Comparison of ENCODE assay signal across 29 cellular contexts in genomic region chr10:72351479-72351878, GRCh38. TPM values are rescaled to one million over a fixed set of nuclear protein-coding genes. Genes with fewer than 3 reads are reported as not detected.
DNase-seq lines count a peak whose midpoint lies in the region; ATAC-seq and TF ChIP-seq lines count a peak whose summit lies in the region.
"Had no signal": no experiment of that assay in that cellular context is flagged by ENCODE, and none has a peak within 500 bp of the region (broad histone marks: within the 10 kb centered on the region; RNA-seq: fewer than 3 reads in every experiment).

No MANE protein-coding gene starts in this region.

- intact Hi-C loops in dorsolateral prefrontal cortex (cut with DNase I) = loop anchor here in 1 of 2 donors (10.0 kb wide), 1 partner anchor 813 kb away; the partner anchor contains the start of genes ECD and FAM149B1
- intact Hi-C loops in sciatic nerve (cut with DNase I) = no loop called here

- H3K4me1 Mint-ChIP-seq in activated naive CD8-positive, alpha-beta T cell treated with anti-CD3 and anti-CD28 coated beads, Interleukin-2, amount 10 ng/mL, durations not matched to agents 7 days and 5 days = peaks cover 38% of the 10 kb centered on the region
- peaks cover 37% of the 10 kb centered on the region for H3K4me1 Mint-ChIP-seq in activated naive CD8-positive, alpha-beta T cell treated with anti-CD3 and anti-CD28 coated beads, Interleukin-2, amount 50 U/mL, for 24 hours
- peaks cover 38 to 39% of the 10 kb centered on the region in 2 donors for H3K4me1 Mint-ChIP-seq in natural killer cell treated with Interleukin-12 subunit alpha and Interleukin-12 subunit beta and Interleukin-15 and Interleukin-18, amount 100 ng/mL, for 72 hours (ENCODE audit: low read depth in 2 of 2)

- no peaks in the 10 kb centered on the region for H3K27me3 Mint-ChIP-seq in activated naive CD8-positive, alpha-beta T cell treated with anti-CD3 and anti-CD28 coated beads, Interleukin-2, amount 10 ng/mL, durations not matched to agents 7 days and 5 days
- peaks cover 2% of the 10 kb centered on the region for H3K27me3 Mint-ChIP-seq in activated naive CD8-positive, alpha-beta T cell treated with anti-CD3 and anti-CD28 coated beads, Interleukin-2, amount 50 U/mL, for 24 hours
- H3K27me3 Mint-ChIP-seq in natural killer cell treated with Interleukin-12 subunit alpha and Interleukin-12 subunit beta and Interleukin-15 and Interleukin-18, amount 100 ng/mL, for 72 hours = no peaks in the 10 kb centered on the region
- H3K27me3 Mint-ChIP-seq: activated CD8-positive, alpha-beta T cell treated with anti-CD3 and anti-CD28 coated beads for 36 hours; dendritic cell treated with granulocyte-macrophage colony-stimulating factor and Interleukin-4, amounts not matched to agents 40 ng/mL and 50 ng/mL, for 4 days; naive thymus-derived CD4-positive, alpha-beta T cell; stimulated activated naive CD8-positive, alpha-beta T cell treated with anti-CD3 and anti-CD28 coated beads, Interleukin-15, Interleukin-2, amounts not matched to agents 100 ng/mL and 50 ng/mL, for 24 hours had no signal

- H3K27ac ChIP-seq in RWPE1 = peak overlapping the region; percentile 38
- H3K27ac ChIP-seq in suprapubic skin = peak overlapping the region; percentile 39
- H3K27ac ChIP-seq in dorsolateral prefrontal cortex = peak overlapping the region in 5 of 59 donors; percentile 5 to 39 (median 12)
- H3K27ac ChIP-seq: right atrium auricular region, thoracic aorta, uterus had no signal

- H3K4me3 ChIP-seq in suprapubic skin (no peak overlapping the region), dorsolateral prefrontal cortex (no peak overlapping the region)
- H3K4me3 ChIP-seq: heart right ventricle, MG63, right atrium auricular region, thoracic aorta, uterus had no signal

- TF ChIP-seq POLR2A in suprapubic skin (IDR thresholded peaks at IDR 0.05) = no peak

- TF ChIP-seq EP300 in suprapubic skin (IDR thresholded peaks at IDR 0.05) = no peak

- no peak overlapping the region for H3K4me3 Mint-ChIP-seq in activated naive CD8-positive, alpha-beta T cell treated with anti-CD3 and anti-CD28 coated beads, Interleukin-2, amount 10 ng/mL, durations not matched to agents 7 days and 5 days
- H3K4me3 Mint-ChIP-seq in activated naive CD8-positive, alpha-beta T cell treated with anti-CD3 and anti-CD28 coated beads, Interleukin-2, amount 50 U/mL, for 24 hours = no peak overlapping the region
- H3K4me3 Mint-ChIP-seq in natural killer cell treated with Interleukin-12 subunit alpha and Interleukin-12 subunit beta and Interleukin-15 and Interleukin-18, amount 100 ng/mL, for 72 hours = no peak overlapping the region
- H3K4me3 Mint-ChIP-seq: activated CD8-positive, alpha-beta T cell treated with anti-CD3 and anti-CD28 coated beads for 36 hours; CD8-positive, alpha-beta T cell; dendritic cell treated with granulocyte-macrophage colony-stimulating factor and Interleukin-4, amounts not matched to agents 40 ng/mL and 50 ng/mL, for 4 days; stimulated activated naive CD8-positive, alpha-beta T cell treated with anti-CD3 and anti-CD28 coated beads, Interleukin-15, Interleukin-2, amounts not matched to agents 100 ng/mL and 50 ng/mL, for 24 hours; T-helper 1 cell treated with Interleukin-12 subunit alpha and Interleukin-12 subunit beta and Interleukin-4 antibody, amounts not matched to agents 30 μg/mL and 1 μg/mL, for 36 hours had no signal

- POLR2A ChIA-PET in activated naive CD8-positive, alpha-beta T cell treated with anti-CD3 and anti-CD28 coated beads, Interleukin-2, amount 10 ng/mL, durations not matched to agents 7 days and 5 days (lab: Charles Lee) = interaction anchor here (1.4 kb wide), 1 partner anchor 76 kb away, joined by 4 read pairs; no protein-coding TSS in a partner anchor
- POLR2A ChIA-PET in RWPE1 (lab: Yijun Ruan, JAX; ENCODE audit: low non-redundant PET) = no interaction called here

- H3K27me3 ChIP-seq in suprapubic skin (no peaks in the 10 kb centered on the region), dorsolateral prefrontal cortex (no peaks in the 10 kb centered on the region)
- H3K27me3 ChIP-seq: heart right ventricle, MG63, right atrium auricular region, uterus had no signal

- peak overlapping the region; percentile 55 for H3K27ac Mint-ChIP-seq in activated naive CD8-positive, alpha-beta T cell treated with anti-CD3 and anti-CD28 coated beads, Interleukin-2, amount 10 ng/mL, durations not matched to agents 7 days and 5 days
- H3K27ac Mint-ChIP-seq in activated naive CD8-positive, alpha-beta T cell treated with anti-CD3 and anti-CD28 coated beads, Interleukin-2, amount 50 U/mL, for 24 hours = no peak overlapping the region
- peak overlapping the region; percentile 3 to 26 for H3K27ac Mint-ChIP-seq in natural killer cell treated with Interleukin-12 subunit alpha and Interleukin-12 subunit beta and Interleukin-15 and Interleukin-18, amount 100 ng/mL, for 72 hours
- H3K27ac Mint-ChIP-seq: activated CD8-positive, alpha-beta T cell treated with anti-CD3 and anti-CD28 coated beads for 36 hours; CD8-positive, alpha-beta T cell; dendritic cell treated with granulocyte-macrophage colony-stimulating factor and Interleukin-4, amounts not matched to agents 40 ng/mL and 50 ng/mL, for 4 days; stimulated activated naive CD8-positive, alpha-beta T cell treated with anti-CD3 and anti-CD28 coated beads, Interleukin-15, Interleukin-2, amounts not matched to agents 100 ng/mL and 50 ng/mL, for 24 hours had no signal

- no peak for TF ChIP-seq CTCF in RWPE1 (conservative IDR thresholded peaks at IDR 0.05; ENCODE audit: low read depth)
- TF ChIP-seq CTCF in suprapubic skin (IDR thresholded peaks at IDR 0.05) = no peak
- no peak for TF ChIP-seq CTCF in dorsolateral prefrontal cortex (IDR thresholded peaks at IDR 0.05 in 54 of 56, conservative IDR thresholded peaks at IDR 0.05 in 2 of 56; ENCODE audit: low read depth in 1 of 56, partially characterized antibody in 56 of 56)

- peaks cover 15% of the 10 kb centered on the region for H3K36me3 ChIP-seq in suprapubic skin
- H3K36me3 ChIP-seq: uterus had no signal

- no peaks in the 10 kb centered on the region for H3K9me3 ChIP-seq in suprapubic skin
- H3K9me3 ChIP-seq: heart right ventricle, MG63, right atrium auricular region, thoracic aorta, uterus had no signal

- no peak for DNase-seq in activated naive CD8-positive, alpha-beta T cell treated with anti-CD3 and anti-CD28 coated beads, Interleukin-2, amount 10 ng/mL, durations not matched to agents 7 days and 5 days
- no peak for DNase-seq in activated naive CD8-positive, alpha-beta T cell treated with anti-CD3 and anti-CD28 coated beads, Interleukin-2, amount 50 U/mL, for 24 hours
- no peak for DNase-seq in RWPE1 (ENCODE audit: low spot score)
- DNase-seq in natural killer cell treated with Interleukin-12 subunit alpha and Interleukin-12 subunit beta and Interleukin-15 and Interleukin-18, amount 100 ng/mL, for 72 hours (ENCODE audit: low spot score) = no peak
- DNase-seq in suprapubic skin (ENCODE audit: low spot score in 2 of 2) = no peak
- no peak for DNase-seq in dorsolateral prefrontal cortex
- no peak for DNase-seq in sciatic nerve (ENCODE audit: low spot score)
- no peak for DNase-seq in kidney glomerular epithelial cell (lab: John Stamatoyannopoulos, UW)
- DNase-seq: activated CD4-positive, CD25-positive, alpha-beta regulatory T cell treated with anti-CD3 and anti-CD28 coated beads, Interleukin-2, amount 50 U/mL, for 72 hours; activated CD8-positive, alpha-beta memory T cell treated with anti-CD3 and anti-CD28 coated beads, Interleukin-2, amount 50 U/mL, for 48 hours; activated CD8-positive, alpha-beta T cell treated with anti-CD3 and anti-CD28 coated beads for 36 hours; CD8-positive, alpha-beta T cell; foreskin melanocyte; heart right ventricle; KG1; MG63; naive thymus-derived CD4-positive, alpha-beta T cell; NCI-H2029; NCI-H524 treated with DMSO at 0.1 percent for 48 hours; NK-92 treated with Interleukin-12 subunit alpha and Interleukin-12 subunit beta, amount 100 ng/mL, for 24 hours; Right ventricle myocardium superior; stimulated activated CD4-positive, alpha-beta T cell treated with anti-CD3 and anti-CD28 coated beads, Interleukin-1b, Interleukin-23, amount 100 ng/mL, for 48 hours; uterus had no signal

- 90% methylated on average over 6 of the region's 6 CpGs for WGBS in suprapubic skin

- CTCF ChIA-PET in RWPE1 (lab: Yijun Ruan, JAX) = interaction anchor here (0.6 to 1.2 kb wide), 2 partner anchors 12 to 434 kb away, joined by 3 read pairs; no protein-coding TSS in a partner anchor

- H3K4me1 ChIP-seq in suprapubic skin = peaks cover 69% of the 10 kb centered on the region

- peaks cover 5% of the 10 kb centered on the region for H3K36me3 Mint-ChIP-seq in activated naive CD8-positive, alpha-beta T cell treated with anti-CD3 and anti-CD28 coated beads, Interleukin-2, amount 10 ng/mL, durations not matched to agents 7 days and 5 days
- H3K36me3 Mint-ChIP-seq in activated naive CD8-positive, alpha-beta T cell treated with anti-CD3 and anti-CD28 coated beads, Interleukin-2, amount 50 U/mL, for 24 hours (ENCODE audit: low read depth) = peaks cover 17% of the 10 kb centered on the region
- peaks cover 11% of the 10 kb centered on the region for H3K36me3 Mint-ChIP-seq in natural killer cell treated with Interleukin-12 subunit alpha and Interleukin-12 subunit beta and Interleukin-15 and Interleukin-18, amount 100 ng/mL, for 72 hours

- ATAC-seq in activated naive CD8-positive, alpha-beta T cell treated with anti-CD3 and anti-CD28 coated beads, Interleukin-2, amount 10 ng/mL, durations not matched to agents 7 days and 5 days (ENCODE audit: low read depth) = no peak
- ATAC-seq in activated naive CD8-positive, alpha-beta T cell treated with anti-CD3 and anti-CD28 coated beads, Interleukin-2, amount 50 U/mL, for 24 hours = no peak
- ATAC-seq in natural killer cell treated with Interleukin-12 subunit alpha and Interleukin-12 subunit beta and Interleukin-15 and Interleukin-18, amount 100 ng/mL, for 72 hours = no peak
- no peak for ATAC-seq in sciatic nerve
- ATAC-seq: activated CD8-positive, alpha-beta T cell treated with anti-CD3 and anti-CD28 coated beads for 36 hours; CD8-positive, alpha-beta T cell; heart right ventricle; naive thymus-derived CD4-positive, alpha-beta T cell; SK-N-SH treated with all-trans-retinoic acid at 6 μM for 48 hours had no signal

- no peaks in the 10 kb centered on the region for H3K9me3 Mint-ChIP-seq in activated naive CD8-positive, alpha-beta T cell treated with anti-CD3 and anti-CD28 coated beads, Interleukin-2, amount 10 ng/mL, durations not matched to agents 7 days and 5 days
- no peaks in the 10 kb centered on the region for H3K9me3 Mint-ChIP-seq in activated naive CD8-positive, alpha-beta T cell treated with anti-CD3 and anti-CD28 coated beads, Interleukin-2, amount 50 U/mL, for 24 hours
- peaks cover 3% of the 10 kb centered on the region for H3K9me3 Mint-ChIP-seq in natural killer cell treated with Interleukin-12 subunit alpha and Interleukin-12 subunit beta and Interleukin-15 and Interleukin-18, amount 100 ng/mL, for 72 hours
- H3K9me3 Mint-ChIP-seq: activated CD8-positive, alpha-beta T cell treated with anti-CD3 and anti-CD28 coated beads for 36 hours; CD8-positive, alpha-beta T cell; dendritic cell treated with granulocyte-macrophage colony-stimulating factor and Interleukin-4, amounts not matched to agents 40 ng/mL and 50 ng/mL, for 4 days; stimulated activated naive CD8-positive, alpha-beta T cell treated with anti-CD3 and anti-CD28 coated beads, Interleukin-15, Interleukin-2, amounts not matched to agents 100 ng/mL and 50 ng/mL, for 24 hours; T-helper 1 cell treated with Interleukin-12 subunit alpha and Interleukin-12 subunit beta and Interleukin-4 antibody, amounts not matched to agents 30 μg/mL and 1 μg/mL, for 36 hours had no signal

RNA-seq across cellular contexts. Expression of gene DNAJB12, which starts 3.2 kb away (rescaled TPM):
- 10 to 100 TPM; 24.3 to 26.5 TPM for total RNA-seq in activated naive CD8-positive, alpha-beta T cell treated with anti-CD3 and anti-CD28 coated beads, Interleukin-2, amount 10 ng/mL, durations not matched to agents 7 days and 5 days
- 10 to 100 TPM; 39.5 to 39.7 TPM for total RNA-seq in natural killer cell treated with Interleukin-12 subunit alpha and Interleukin-12 subunit beta and Interleukin-15 and Interleukin-18, amount 100 ng/mL, for 72 hours
- total RNA-seq in suprapubic skin = 10 to 100 TPM; 44.0 to 61.8 (median 46.7) TPM
- total RNA-seq in dorsolateral prefrontal cortex = 10 to 100 TPM; 25.5 to 44.3 (median 34.1) TPM
- total RNA-seq in sciatic nerve = 50.0 TPM
